Comparison of ENCODE assay signal across 13 cellular contexts in the genomic region with DNA sequence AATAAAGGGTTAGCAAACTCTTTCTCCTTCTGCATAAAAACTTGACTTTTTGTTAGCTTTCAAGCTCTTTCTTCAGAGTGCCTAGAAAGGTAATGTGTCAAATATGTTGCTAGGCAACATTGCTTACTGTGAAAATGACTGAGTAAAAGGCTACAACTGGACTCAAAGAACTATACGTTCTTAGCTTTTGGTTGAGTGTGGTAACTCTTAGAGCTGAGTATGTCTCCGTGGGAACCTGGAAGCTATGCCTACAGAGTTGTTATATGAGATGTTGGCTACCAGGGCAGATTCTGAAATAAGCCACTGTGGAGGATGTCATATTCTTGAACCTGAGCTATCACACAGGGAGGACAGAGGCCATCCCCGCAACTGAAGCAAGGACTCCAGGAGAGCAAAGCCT.
DNase-seq lines count a peak whose midpoint lies in the region; ATAC-seq and TF ChIP-seq lines count a peak whose summit lies in the region.
"Had no signal": no experiment of that assay in that cellular context is flagged by ENCODE, and none has a peak within 500 bp of the region (broad histone marks: within the 10 kb centered on the region; RNA-seq: fewer than 3 reads in every experiment).

No MANE protein-coding gene starts in this region.

- H3K56ac ChIP-seq in IMR-90 (ENCODE audit: extremely low read depth, insufficient read depth, low read length) (no peak overlapping the region), mesendoderm (ENCODE audit: low read length) (no peak overlapping the region)

- no peak overlapping the region for H4K8ac ChIP-seq in IMR-90 (ENCODE audit: low read depth in 2 of 2, low read length in 2 of 2)
- H4K8ac ChIP-seq in mesendoderm (ENCODE audit: low read depth, low read length), result no peak overlapping the region

- peaks cover 0 to 15% (median 4%) of the 10 kb centered on the region in 11 experiments; a peak in 8 of 22 replicates for H3K9me3 ChIP-seq in BLaER1 treated with 17β-estradiol and CSF1 and Interleukin-3, amounts not matched to agents 10 nM and 100 nM (replicated peaks in 1 of 11)
- H3K9me3 ChIP-seq in IMR-90 (ENCODE audit: control insufficient read depth, insufficient read depth, low read length), result no peaks in the 10 kb centered on the region
- H3K9me3 ChIP-seq: A549, HAP-1 had no signal

- no peak for ATAC-seq in IMR-90 (ENCODE audit: low read depth)
- ATAC-seq: A549, HepG2 had no signal

- no peak overlapping the region for H3K4ac ChIP-seq in IMR-90 (ENCODE audit: low read depth, low read length)
- H3K4ac ChIP-seq in mesendoderm (ENCODE audit: low read depth, low read length), result no peak overlapping the region

- H2AK5ac ChIP-seq in IMR-90 (ENCODE audit: low read depth, low read length), result no peak overlapping the region
- H2AK5ac ChIP-seq in mesendoderm (ENCODE audit: low read length), result no peak overlapping the region

- H2AK9ac ChIP-seq in IMR-90 (replicated peaks; ENCODE audit: low read depth, low read length, poor library complexity), result peak overlapping the region; percentile 31

- no peak overlapping the region for H3K23ac ChIP-seq in IMR-90 (ENCODE audit: low read depth, low read length)
- no peak overlapping the region for H3K23ac ChIP-seq in mesendoderm (ENCODE audit: low read length)

- POLR2A ChIA-PET in IMR-90 (lab: Charles Lee; ENCODE audit: unreplicated experiment), result no interaction called here

- H2BK15ac ChIP-seq in IMR-90 (ENCODE audit: low read depth, low read length) (no peak overlapping the region), mesendoderm (replicated peaks; ENCODE audit: low read depth) (no peak overlapping the region)

- intact Hi-C loops in IMR-90 (cut with micrococcal nuclease), result no loop called here

- no peak overlapping the region for H2BK120ac ChIP-seq in IMR-90 (ENCODE audit: low read depth, low read length)
- no peak overlapping the region for H2BK120ac ChIP-seq in mesendoderm (ENCODE audit: low read depth, low read length)

- H3K4me1 ChIP-seq in BLaER1 treated with 17β-estradiol and CSF1 and Interleukin-3, amounts not matched to agents 10 nM and 100 nM, result peaks cover 13 to 24% (median 19%) of the 10 kb centered on the region in 10 experiments; a peak in 19 of 20 replicates
- H3K4me1 ChIP-seq in IMR-90 (ENCODE audit: control insufficient read depth, insufficient read depth, low read length) (peaks cover 5% of the 10 kb centered on the region; the same call in 1 of the 2 replicates), mesendoderm (ENCODE audit: control insufficient read depth, low read depth, low read length) (peaks cover 3% of the 10 kb centered on the region)
- H3K4me1 ChIP-seq: HAP-1 had no signal

- H4K20me1 ChIP-seq in BLaER1 treated with 17β-estradiol and CSF1 and Interleukin-3, amounts not matched to agents 10 nM and 100 nM, result no peaks in the 10 kb centered on the region
- H4K20me1 ChIP-seq in IMR-90 (ENCODE audit: insufficient read depth, low read length), result no peaks in the 10 kb centered on the region

- H4K5ac ChIP-seq in IMR-90 (ENCODE audit: low read depth, low read length) (peak overlapping the region; percentile 29; the same call in 1 of the 2 replicates), mesendoderm (ENCODE audit: low read length) (no peak overlapping the region)

- no peak overlapping the region for H2BK20ac ChIP-seq in IMR-90 (ENCODE audit: low read depth, low read length)

- CTCF ChIA-PET in IMR-90 (lab: Yijun Ruan, JAX), result no interaction called here

- no peak overlapping the region for H3K4me2 ChIP-seq in BLaER1 treated with 17β-estradiol and CSF1 and Interleukin-3, amounts not matched to agents 10 nM and 100 nM
- no peak overlapping the region for H3K4me2 ChIP-seq in IMR-90 (ENCODE audit: low read depth, low read length)
- no peak overlapping the region for H3K4me2 ChIP-seq in mesendoderm (ENCODE audit: low read length)
- H3K4me2 ChIP-seq: A549 had no signal

- H3K18ac ChIP-seq in IMR-90 (ENCODE audit: low read depth, low read length) (no peak overlapping the region), mesendoderm (ENCODE audit: low read length) (no peak overlapping the region)

- no peak overlapping the region for H3K4me3 ChIP-seq in BLaER1 treated with 17β-estradiol and CSF1 and Interleukin-3, amounts not matched to agents 10 nM and 100 nM
- H3K4me3 ChIP-seq in IMR-90 (ENCODE audit: insufficient read depth, low read depth, low read length) (no peak overlapping the region), mesendoderm (ENCODE audit: low read length) (no peak overlapping the region)
- H3K4me3 ChIP-seq: A549, HAP-1 had no signal

- no peaks in the 10 kb centered on the region for H3K36me3 ChIP-seq in BLaER1 treated with 17β-estradiol and CSF1 and Interleukin-3, amounts not matched to agents 10 nM and 100 nM
- H3K36me3 ChIP-seq in IMR-90 (ENCODE audit: control insufficient read depth, insufficient read depth, low read length), result no peaks in the 10 kb centered on the region
- H3K36me3 ChIP-seq in mesendoderm (ENCODE audit: control insufficient read depth, insufficient read depth, low read length), result no peaks in the 10 kb centered on the region
- H3K36me3 ChIP-seq: HAP-1 had no signal

- WGBS in IMR-90 (ENCODE audit: extremely low coverage in 2 of 2, insufficient read length in 1 of 2), 2 experiments, result 28% methylated on average over 2 of the region's 3 CpGs; no CpG with 5 or more reads in 1 of the 2 experiments
- WGBS in mesendoderm (ENCODE audit: extremely low coverage, insufficient coverage, low lambda C conversion rate), result no CpG with 5 or more reads among the region's 3 CpGs

- TF ChIP-seq POLR2A in IMR-90 (IDR thresholded peaks at IDR 0.05; ENCODE audit: low read depth, low read length), result no peak

- H3K27me3 ChIP-seq in BLaER1 treated with 17β-estradiol and CSF1 and Interleukin-3, amounts not matched to agents 10 nM and 100 nM, result no peaks in the 10 kb centered on the region
- no peaks in the 10 kb centered on the region for H3K27me3 ChIP-seq in IMR-90 (ENCODE audit: control insufficient read depth, insufficient read depth, low read length)
- H3K27me3 ChIP-seq in mesendoderm (ENCODE audit: insufficient read depth, low read length, poor library complexity), result no peaks in the 10 kb centered on the region

- H2BK5ac ChIP-seq in IMR-90 (ENCODE audit: low read depth, low read length, poor library complexity, severe bottlenecking) (no peak overlapping the region), mesendoderm (ENCODE audit: low read length) (no peak overlapping the region)

- no peaks in the 10 kb centered on the region for H3K79me2 ChIP-seq in mesendoderm (ENCODE audit: control insufficient read depth, insufficient read depth, low read length)

- no peak overlapping the region for H3K14ac ChIP-seq in IMR-90 (replicated peaks; ENCODE audit: low read depth, low read length)

- no peak overlapping the region for H2AFZ ChIP-seq in IMR-90 (replicated peaks; ENCODE audit: low read length, poor library complexity)

- in situ Hi-C loops in IMR-90 (cut with MboI; ENCODE audit: low sequenced_read_pairs), result no loop called here

- no peak overlapping the region for H4K91ac ChIP-seq in IMR-90 (ENCODE audit: insufficient read depth, low read depth, low read length)

- TF ChIP-seq RAD21 in IMR-90 (IDR thresholded peaks at IDR 0.05; ENCODE audit: low read length), result no peak

- dilution Hi-C loops in IMR-90 (cut with HindIII; ENCODE audit: low sequenced_read_pairs, unreplicated experiment), result no loop called here

- H3K9me1 ChIP-seq in IMR-90 (ENCODE audit: insufficient read depth, low read length), result no peaks in the 10 kb centered on the region

- H3K27ac ChIP-seq in BLaER1 treated with 17β-estradiol and CSF1 and Interleukin-3, amounts not matched to agents 10 nM and 100 nM, result peak overlapping the region in 7 of 11 experiments; percentile 1 to 38 (median 6); a peak in 6 of 22 replicates
- H3K27ac ChIP-seq in IMR-90 (ENCODE audit: insufficient read depth, low read length) (no peak overlapping the region), mesendoderm (ENCODE audit: low read depth, low read length) (no peak overlapping the region)
- H3K27ac ChIP-seq: A549 had no signal

- no peak for TF ChIP-seq CTCF in IMR-90 (conservative IDR thresholded peaks at IDR 0.05; ENCODE audit: low read depth, low read length)

- no TSS peak for BruUV-seq in IMR-90 (replicated peaks; lab: Mats Ljungman, UMichigan)

- H3K9ac ChIP-seq in BLaER1 treated with 17β-estradiol and CSF1 and Interleukin-3, amounts not matched to agents 10 nM and 100 nM, result no peak overlapping the region
- H3K9ac ChIP-seq in IMR-90 (ENCODE audit: low read depth, low read length) (no peak overlapping the region), mesendoderm (ENCODE audit: low read length) (no peak overlapping the region)

- H3K79me1 ChIP-seq in IMR-90 (ENCODE audit: low read depth in 1 of 2, low read length in 2 of 2) (no peaks in the 10 kb centered on the region), mesendoderm (ENCODE audit: low read length) (no peaks in the 10 kb centered on the region)

- DNase-seq in IMR-90 (no peak), mesendoderm (peak; percentile 35), superior temporal gyrus (ENCODE audit: extremely low spot score) (peak; percentile 20), DMS153 (lab: John Stamatoyannopoulos, UW) (no peak)
- no peak for DNase-seq in NK-92 treated with Interleukin-12 subunit alpha and Interleukin-12 subunit beta, amount 100 ng/mL, for 24 hours (lab: John Stamatoyannopoulos, UW)
- DNase-seq: CD8-positive, alpha-beta memory T cell; DMS 273 treated with DMSO at 0.1 percent for 48 hours; DND-41; GDM1 had no signal

TF ChIP-seq in IMR-90, 13 proteins besides CTCF, POLR2A, EP300 and RAD21:
- no peak for TF ChIP-seq MAFK (IDR thresholded peaks at IDR 0.05; ENCODE audit: low read depth, low read length)
- no peak for TF ChIP-seq CEBPB (IDR thresholded peaks at IDR 0.05; ENCODE audit: low read depth, low read length)
- no peak for TF ChIP-seq MAZ (IDR thresholded peaks at IDR 0.05; ENCODE audit: borderline replicate concordance, low read depth, low read length)
- no peak for TF ChIP-seq RFX5 (IDR thresholded peaks at IDR 0.05; ENCODE audit: low read depth, low read length)
- TF ChIP-seq CHD1 (IDR thresholded peaks at IDR 0.05; ENCODE audit: low read depth, low read length), result no peak

Comparison
In these comparisons a context has a peak if more than half of its experiments do, and no peak if none do; other contexts are left out.
1. H3K27ac ChIP-seq: peak in BLaER1 treated with 17β-estradiol and CSF1 and Interleukin-3, amounts not matched to agents 10 nM and 100 nM (7 of 11); none in IMR-90 (single experiment) and mesendoderm (single experiment).
2. DNase-seq: peak in mesendoderm (single experiment) and superior temporal gyrus (single experiment); none in IMR-90 (single experiment), NK-92 treated with Interleukin-12 subunit alpha and Interleukin-12 subunit beta, amount 100 ng/mL, for 24 hours (single experiment) and DMS153 (single experiment).